1 cellular context compared by ENCODE assay signal in the genomic region with DNA sequence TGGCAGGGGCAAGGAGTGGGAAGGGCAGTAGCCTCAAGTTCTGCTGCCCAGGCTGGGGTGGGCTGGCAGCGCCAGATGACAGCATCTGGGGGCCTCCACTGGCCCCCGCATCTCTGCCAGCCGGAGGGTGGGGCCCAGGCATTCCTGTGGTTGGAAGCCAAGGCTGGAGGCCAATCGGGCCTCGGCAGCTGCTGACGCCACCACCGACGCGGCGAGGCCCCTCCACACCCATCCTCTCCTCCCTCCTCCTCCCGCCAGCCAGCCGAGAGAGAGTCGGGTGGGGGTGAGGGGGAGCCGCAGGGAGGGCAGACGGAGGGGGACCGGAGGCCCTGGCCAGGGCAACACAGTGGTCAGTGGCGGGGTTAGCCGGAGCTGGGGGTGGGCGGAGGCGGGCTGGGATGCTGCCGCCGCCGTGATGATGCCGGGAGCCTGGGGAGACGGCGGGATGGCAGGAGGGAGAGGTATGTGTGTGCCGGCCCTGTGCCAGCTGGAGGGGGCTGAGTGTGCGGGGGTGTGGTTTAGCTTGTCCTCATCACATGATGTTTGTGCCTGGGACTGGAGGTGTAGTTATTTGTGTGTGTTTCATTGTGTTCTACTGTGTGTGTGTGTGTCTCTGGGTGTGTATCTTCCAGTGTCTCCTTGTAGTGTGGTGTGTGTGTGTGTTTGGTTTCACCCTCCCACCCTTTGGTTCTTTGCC.
A peak's percentile ranks its signal among the peaks of the same experiment; 100 is the strongest.
TF ChIP-seq lines count a peak whose summit lies in the region.

No MANE protein-coding gene starts in this region.

TF ChIP-seq in HCT116, 20 proteins besides CTCF, POLR2A, EP300 and RAD21 (continued from another document):
- TF ChIP-seq, protein P1, sequence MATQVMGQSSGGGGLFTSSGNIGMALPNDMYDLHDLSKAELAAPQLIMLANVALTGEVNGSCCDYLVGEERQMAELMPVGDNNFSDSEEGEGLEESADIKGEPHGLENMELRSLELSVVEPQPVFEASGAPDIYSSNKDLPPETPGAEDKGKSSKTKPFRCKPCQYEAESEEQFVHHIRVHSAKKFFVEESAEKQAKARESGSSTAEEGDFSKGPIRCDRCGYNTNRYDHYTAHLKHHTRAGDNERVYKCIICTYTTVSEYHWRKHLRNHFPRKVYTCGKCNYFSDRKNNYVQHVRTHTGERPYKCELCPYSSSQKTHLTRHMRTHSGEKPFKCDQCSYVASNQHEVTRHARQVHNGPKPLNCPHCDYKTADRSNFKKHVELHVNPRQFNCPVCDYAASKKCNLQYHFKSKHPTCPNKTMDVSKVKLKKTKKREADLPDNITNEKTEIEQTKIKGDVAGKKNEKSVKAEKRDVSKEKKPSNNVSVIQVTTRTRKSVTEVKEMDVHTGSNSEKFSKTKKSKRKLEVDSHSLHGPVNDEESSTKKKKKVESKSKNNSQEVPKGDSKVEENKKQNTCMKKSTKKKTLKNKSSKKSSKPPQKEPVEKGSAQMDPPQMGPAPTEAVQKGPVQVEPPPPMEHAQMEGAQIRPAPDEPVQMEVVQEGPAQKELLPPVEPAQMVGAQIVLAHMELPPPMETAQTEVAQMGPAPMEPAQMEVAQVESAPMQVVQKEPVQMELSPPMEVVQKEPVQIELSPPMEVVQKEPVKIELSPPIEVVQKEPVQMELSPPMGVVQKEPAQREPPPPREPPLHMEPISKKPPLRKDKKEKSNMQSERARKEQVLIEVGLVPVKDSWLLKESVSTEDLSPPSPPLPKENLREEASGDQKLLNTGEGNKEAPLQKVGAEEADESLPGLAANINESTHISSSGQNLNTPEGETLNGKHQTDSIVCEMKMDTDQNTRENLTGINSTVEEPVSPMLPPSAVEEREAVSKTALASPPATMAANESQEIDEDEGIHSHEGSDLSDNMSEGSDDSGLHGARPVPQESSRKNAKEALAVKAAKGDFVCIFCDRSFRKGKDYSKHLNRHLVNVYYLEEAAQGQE (IDR thresholded peaks at IDR 0.05; ENCODE audit: low read depth), result no peak
- TF ChIP-seq JUND (IDR thresholded peaks at IDR 0.05) (no peak), EGR1 (IDR thresholded peaks at IDR 0.05; ENCODE audit: low read depth) (0 out of 2 replicates have a peak, but pooled peaks have one; percentile 62), YY1 (IDR thresholded peaks at IDR 0.05; ENCODE audit: extremely low read depth, insufficient replicate concordance, low read depth, low read length) (no peak), CBX3 (IDR thresholded peaks at IDR 0.05; ENCODE audit: low read depth) (no peak), ZFX (IDR thresholded peaks at IDR 0.05) (no peak), POLR2AphosphoS5 (IDR thresholded peaks at IDR 0.05; ENCODE audit: low read depth, low read length) (peak; percentile 40), CEBPB (IDR thresholded peaks at IDR 0.05; ENCODE audit: low read depth) (no peak), SIN3A (IDR thresholded peaks at IDR 0.05; ENCODE audit: low read depth) (no peak)
